ENCODE assay signal across 11 cellular contexts in the genomic region with DNA sequence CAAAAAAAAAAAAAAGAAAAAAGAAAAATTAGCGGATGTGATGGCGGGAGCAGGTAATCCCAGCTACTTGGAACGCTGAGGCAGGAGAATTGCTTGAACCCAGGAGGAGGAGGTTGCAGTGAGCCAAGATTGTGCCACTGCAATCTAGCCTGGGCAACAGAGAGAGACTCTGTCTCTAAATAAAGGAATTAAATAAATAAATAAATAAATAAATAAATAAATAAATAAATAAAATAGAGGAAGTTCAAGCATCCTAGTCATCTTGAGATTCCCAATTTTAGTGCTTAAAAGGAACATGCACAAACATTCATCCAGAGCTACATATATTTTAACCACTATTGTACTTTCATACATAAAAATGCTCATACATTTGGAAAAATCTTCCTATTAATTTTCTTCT.
"Had no signal": no experiment of that assay in that cellular context is flagged by ENCODE, and none has a peak within 500 bp of the region (broad histone marks: within the 10 kb centered on the region; RNA-seq: fewer than 3 reads in every experiment).

No MANE protein-coding gene starts in this region.

- H3K4me3 ChIP-seq: GM23248, GM23338, HAP-1 had no signal

- H3K4me2 ChIP-seq: GM23338 had no signal

- ATAC-seq: GM23338, HCT116 had no signal

- H3K27ac ChIP-seq: GM23248 had no signal

- H3K36me3 ChIP-seq: HAP-1 had no signal

- H3K9me3 ChIP-seq: HAP-1 had no signal

- FAIRE-seq: H1, H54 had no signal

- H3K4me1 ChIP-seq: HAP-1 had no signal

- DNase-seq: GM23248, GOT3, H7, H9, HCEC 1CT, HFFc6 had no signal
